In genomic region chr5:32116574-32117313, GRCh38 we compare ENCODE assay signal across 17 cellular contexts. TPM values are rescaled to one million over a fixed set of nuclear protein-coding genes. Genes with fewer than 3 reads are reported as not detected.
DNase-seq lines count a peak whose midpoint lies in the region; ATAC-seq and TF ChIP-seq lines count a peak whose summit lies in the region.
"Had no signal": no experiment of that assay in that cellular context is flagged by ENCODE, and none has a peak within 500 bp of the region (broad histone marks: within the 10 kb centered on the region; RNA-seq: fewer than 3 reads in every experiment).

No MANE protein-coding gene starts in this region.

- H3K9ac ChIP-seq in adipocyte (ENCODE audit: low read length): no peak overlapping the region
- H3K9ac ChIP-seq: KMS-11 had no signal

- H3K36me3 Mint-ChIP-seq in CD8-positive, alpha-beta memory T cell: peaks cover 0 to 75% (median 21%) of the 10 kb centered on the region in 3 donors
- peaks cover 8% of the 10 kb centered on the region for H3K36me3 Mint-ChIP-seq in natural killer cell

- DNase-seq in CD8-positive, alpha-beta memory T cell: no peak
- DNase-seq in adipocyte (ENCODE audit: low read depth) (peak; percentile 31), natural killer cell (no peak), iPS-NIHi11 (ENCODE audit: low spot score) (no peak), BE2C (no peak)
- DNase-seq: activated CD4-positive, alpha-beta T cell treated with anti-CD3 and anti-CD28 coated beads, Interleukin-2, amount 50 U/mL, for 1 hour; activated naive CD4-positive, alpha-beta T cell; central memory CD4-positive, alpha-beta T cell; glutamatergic neuron; pancreas; SHP77; stomach had no signal

- no peak overlapping the region for H3K4me3 Mint-ChIP-seq in CD8-positive, alpha-beta memory T cell
- H3K4me3 Mint-ChIP-seq in natural killer cell: no peak overlapping the region

- H3K27me3 Mint-ChIP-seq in CD8-positive, alpha-beta memory T cell: no peaks in the 10 kb centered on the region
- H3K27me3 Mint-ChIP-seq in natural killer cell (ENCODE audit: low read depth in 2 of 2): no peaks in the 10 kb centered on the region

- peak overlapping the region in 5 of 8 donors; percentile 20 to 84 (median 70) for H3K27ac Mint-ChIP-seq in CD8-positive, alpha-beta memory T cell
- H3K27ac Mint-ChIP-seq in natural killer cell: peak overlapping the region; percentile 45

- no peaks in the 10 kb centered on the region for H3K9me3 Mint-ChIP-seq in CD8-positive, alpha-beta memory T cell
- no peaks in the 10 kb centered on the region for H3K9me3 Mint-ChIP-seq in natural killer cell

- no peaks in the 10 kb centered on the region for H3K9me3 ChIP-seq in CD8-positive, alpha-beta memory T cell (ENCODE audit: low read length)
- H3K9me3 ChIP-seq in HEK293 (ENCODE audit: control insufficient read depth, insufficient read depth, low read depth, low read length) (no peaks in the 10 kb centered on the region), adipocyte (ENCODE audit: control insufficient read depth, low read length) (no peaks in the 10 kb centered on the region), gastroesophageal sphincter (no peaks in the 10 kb centered on the region), BE2C (no peaks in the 10 kb centered on the region)
- H3K9me3 ChIP-seq: pancreas, stomach had no signal

- WGBS in gastroesophageal sphincter (ENCODE audit: low coverage in 1 of 2), 2 donors: 87% methylated on average over 3 of the region's 4 CpGs; no CpG with 5 or more reads in 1 of the 2 donors

- TF ChIP-seq CTCF in HEK293 (tag by site-specific recombination; IDR thresholded peaks at IDR 0.05): no peak
- TF ChIP-seq CTCF in natural killer cell (IDR thresholded peaks at IDR 0.05): no peak
- no peak for TF ChIP-seq CTCF in gastroesophageal sphincter (IDR thresholded peaks at IDR 0.05)
- no peak for TF ChIP-seq CTCF in BE2C (IDR thresholded peaks at IDR 0.05; ENCODE audit: low read depth, low read length)

- ATAC-seq in natural killer cell: no peak
- no peak for ATAC-seq in gastroesophageal sphincter
- ATAC-seq: GM12878 had no signal

- no peak for TF ChIP-seq EP300 in gastroesophageal sphincter (IDR thresholded peaks at IDR 0.05)

- no peak overlapping the region for H3K27ac ChIP-seq in CD8-positive, alpha-beta memory T cell (ENCODE audit: low read depth, low read length)
- H3K27ac ChIP-seq in HEK293 (ENCODE audit: extremely low read depth, low read depth, low read length) (no peak overlapping the region), gastroesophageal sphincter (no peak overlapping the region)
- H3K27ac ChIP-seq: KMS-11, pancreas, skin epidermis, stomach had no signal

- no peaks in the 10 kb centered on the region for H3K4me1 ChIP-seq in CD8-positive, alpha-beta memory T cell (ENCODE audit: insufficient read depth, low read length)
- H3K4me1 ChIP-seq in HEK293 (ENCODE audit: control insufficient read depth, insufficient read depth, low read length): no peaks in the 10 kb centered on the region
- H3K4me1 ChIP-seq in adipocyte (ENCODE audit: control insufficient read depth, insufficient read depth, low read length): peaks cover 17% of the 10 kb centered on the region
- H3K4me1 ChIP-seq in gastroesophageal sphincter: peaks cover 0 to 33% (median 0%) of the 10 kb centered on the region in 3 donors
- no peaks in the 10 kb centered on the region for H3K4me1 ChIP-seq in BE2C
- H3K4me1 ChIP-seq: pancreas had no signal

- POLR2A ChIA-PET in CD8-positive, alpha-beta memory T cell (lab: Charles Lee): no interaction called here
- POLR2A ChIA-PET in HEK293 (lab: Yijun Ruan, JAX): interaction anchor here (0.5 kb wide), 1 partner anchor 83 kb away, joined by 3 read pairs; no protein-coding TSS in a partner anchor

- intact Hi-C loops in natural killer cell (cut with micrococcal nuclease): no loop called here

- no peak overlapping the region for H3K4me3 ChIP-seq in CD8-positive, alpha-beta memory T cell (ENCODE audit: low read length)
- H3K4me3 ChIP-seq in HEK293 (ENCODE audit: low read depth, low read length): no peak overlapping the region
- H3K4me3 ChIP-seq in adipocyte (ENCODE audit: low read length): no peak overlapping the region
- H3K4me3 ChIP-seq in gastroesophageal sphincter: no peak overlapping the region
- H3K4me3 ChIP-seq in BE2C (ENCODE audit: low read depth, low read length): no peak overlapping the region
- H3K4me3 ChIP-seq: GM12878, pancreas, skin epidermis, stomach had no signal

- CTCF ChIA-PET in CD8-positive, alpha-beta memory T cell (lab: Charles Lee): no interaction called here
- CTCF ChIA-PET in HEK293 (lab: Yijun Ruan, JAX): interaction anchor here (0.5 to 0.7 kb wide), 3 partner anchors 21 to 280 kb away, joined by 3 to 5 read pairs (median 3); no protein-coding TSS in a partner anchor

- H3K27me3 ChIP-seq in CD8-positive, alpha-beta memory T cell (ENCODE audit: insufficient read depth, low read length, poor library complexity, severe bottlenecking): no peaks in the 10 kb centered on the region
- no peaks in the 10 kb centered on the region for H3K27me3 ChIP-seq in adipocyte (replicated peaks; ENCODE audit: control insufficient read depth, insufficient read depth, low read length)
- no peaks in the 10 kb centered on the region for H3K27me3 ChIP-seq in gastroesophageal sphincter
- no peaks in the 10 kb centered on the region for H3K27me3 ChIP-seq in BE2C
- H3K27me3 ChIP-seq: pancreas, stomach had no signal

- peaks cover 19% of the 10 kb centered on the region for H3K36me3 ChIP-seq in CD8-positive, alpha-beta memory T cell (ENCODE audit: insufficient read depth, low read length)
- peaks cover 43 to 60% of the 10 kb centered on the region in 2 experiments for H3K36me3 ChIP-seq in HEK293 (ENCODE audit: control insufficient read depth in 2 of 2, insufficient read depth in 1 of 2, low read length in 2 of 2)
- H3K36me3 ChIP-seq in adipocyte (ENCODE audit: control insufficient read depth, insufficient read depth, low read length, severe bottlenecking): peaks cover 45% of the 10 kb centered on the region
- peaks cover 0 to 72% of the 10 kb centered on the region in 2 donors for H3K36me3 ChIP-seq in gastroesophageal sphincter
- peaks cover 24% of the 10 kb centered on the region for H3K36me3 ChIP-seq in BE2C

- TF ChIP-seq POLR2A in gastroesophageal sphincter (IDR thresholded peaks at IDR 0.05): no peak

- peaks cover 27 to 38% (median 30%) of the 10 kb centered on the region in 3 donors for H3K4me1 Mint-ChIP-seq in CD8-positive, alpha-beta memory T cell
- peaks cover 28 to 29% of the 10 kb centered on the region in 2 donors for H3K4me1 Mint-ChIP-seq in natural killer cell

TF ChIP-seq in HEK293, 187 proteins besides CTCF, POLR2A, EP300 and RAD21:
- TF ChIP-seq ZBTB49 (tag by site-specific recombination; IDR thresholded peaks at IDR 0.05; ENCODE audit: low read depth) (no peak), ZNF121 (tag by site-specific recombination; IDR thresholded peaks at IDR 0.05) (peak; percentile 95)

RNA-seq across cellular contexts. Expression of gene GOLPH3, which starts 57.4 kb away (rescaled TPM):
- 100 to 1,000 TPM; 109 to 110 TPM for total RNA-seq in CD8-positive, alpha-beta memory T cell
- 105 TPM for polyA plus RNA-seq in CD8-positive, alpha-beta memory T cell
- total RNA-seq in natural killer cell (10 to 100 TPM; 67.6 to 70.6 (median 69.3) TPM), gastroesophageal sphincter (100 to 1,000 TPM; 144 to 277 (median 203) TPM)
- polyA plus RNA-seq in BE2C (2012; ENCODE audit: insufficient read depth, insufficient read length, low read depth): 83.1 TPM
